Comparison of ENCODE assay signal across 32 cellular contexts in the genomic region with DNA sequence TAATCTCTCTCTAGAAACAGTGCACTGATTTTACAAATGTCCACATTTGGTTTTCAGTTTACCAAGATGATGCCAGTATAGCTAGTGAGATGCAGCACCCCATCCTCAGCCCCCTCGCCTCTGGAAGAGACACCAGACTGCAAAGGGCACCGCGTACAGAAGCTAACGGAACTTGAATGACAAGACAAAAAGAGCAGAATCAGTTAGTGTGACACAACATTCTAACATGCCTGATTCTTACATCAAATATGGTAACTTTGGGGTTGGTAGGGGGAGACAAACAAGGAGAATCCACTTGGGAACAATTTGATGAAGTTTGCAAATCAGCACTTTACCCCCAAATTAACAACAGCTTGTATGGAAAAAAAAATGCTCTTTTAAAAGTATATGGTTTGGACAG.
"Had no signal": no experiment of that assay in that cellular context is flagged by ENCODE, and none has a peak within 500 bp of the region (broad histone marks: within the 10 kb centered on the region; RNA-seq: fewer than 3 reads in every experiment).

No MANE protein-coding gene starts in this region.

- ATAC-seq: activated naive CD4-positive, alpha-beta T cell treated with anti-CD3 and anti-CD28 coated beads, Interleukin-2, amount 50 U/mL, for 72 hours; activated naive CD8-positive, alpha-beta T cell treated with anti-CD3 and anti-CD28 coated beads, Interleukin-2, amount 50 U/mL, for 24 hours; activated T-cell treated with anti-CD3 and anti-CD28 coated beads, Interleukin-2, amount 50 U/mL, for 4 hours; activated T-cell treated with anti-CD3 and anti-CD28 coated beads, Interleukin-2, amount 50 U/mL, for 72 hours; activated T-helper 17 cell treated with anti-CD3 and anti-CD28 coated beads, Interleukin-2, amount 50 U/mL, for 72 hours; body of pancreas had no signal

- H3K36me3 ChIP-seq: adrenal gland, ascending aorta, brain microvascular endothelial cell, breast epithelium, cardiac muscle cell had no signal

- H3K4me3 ChIP-seq: adrenal gland, ascending aorta, body of pancreas, breast epithelium, cardiac muscle cell had no signal

- H3K27me3 ChIP-seq: adrenal gland, ascending aorta, body of pancreas, brain microvascular endothelial cell, breast epithelium, cardiac muscle cell had no signal

- H3K9me3 ChIP-seq: adrenal gland, ascending aorta, body of pancreas, breast epithelium had no signal

- FAIRE-seq: astrocyte, bronchial epithelial cell had no signal

- H3K27ac ChIP-seq: adrenal gland, ascending aorta, body of pancreas, brain microvascular endothelial cell, breast epithelium, cardiac muscle cell had no signal

- DNase-seq: activated effector memory CD4-positive, alpha-beta T cell treated with anti-CD3 and anti-CD28 coated beads, Interleukin-2, amount 50 U/mL, for 16 hours; activated effector memory CD4-positive, alpha-beta T cell treated with Interleukin-2 at 50 U/mL for 16 hours; activated gamma-delta T cell; activated gamma-delta T cell treated with Interleukin-2 at 50 U/mL for 16 hours; activated naive CD4-positive, alpha-beta T cell; activated naive CD4-positive, alpha-beta T cell treated with anti-CD3 and anti-CD28 coated beads for 36 hours; activated naive CD4-positive, alpha-beta T cell treated with anti-CD3 and anti-CD28 coated beads, Interleukin-2, amount 10 ng/mL, durations not matched to agents 7 days and 5 days; activated naive CD4-positive, alpha-beta T cell treated with anti-CD3 and anti-CD28 coated beads, Interleukin-2, amount 50 U/mL, for 16 hours; activated naive CD4-positive, alpha-beta T cell treated with Interleukin-2 at 50 U/mL for 16 hours; activated naive CD8-positive, alpha-beta T cell treated with anti-CD3 and anti-CD28 coated beads for 36 hours; activated naive CD8-positive, alpha-beta T cell treated with anti-CD3 and anti-CD28 coated beads, Interleukin-2, amount 10 ng/mL, durations not matched to agents 7 days and 5 days; activated naive CD8-positive, alpha-beta T cell treated with anti-CD3 and anti-CD28 coated beads, Interleukin-2, amount 50 U/mL, for 24 hours; activated T-cell treated with anti-CD3 and anti-CD28 coated beads, Interleukin-2, amount 50 U/mL, for 4 hours; activated T-cell treated with anti-CD3 and anti-CD28 coated beads, Interleukin-2, amount 50 U/mL, for 48 hours; activated T-cell treated with anti-CD3 and anti-CD28 coated beads, Interleukin-2, amount 50 U/mL, for 72 hours; adrenal gland; amniotic stem cell; amygdala; anterior cingulate cortex; aorta; body of pancreas; brain microvascular endothelial cell; caudate nucleus; central memory CD4-positive, alpha-beta T cell; cerebellar nuclear complex had no signal

- H3K4me1 ChIP-seq: breast epithelium had no signal
